35 cellular contexts compared by ENCODE assay signal in genomic region chr12:29306267-29306666, GRCh38.
"Had no signal": no experiment of that assay in that cellular context is flagged by ENCODE, and none has a peak within 500 bp of the region (broad histone marks: within the 10 kb centered on the region; RNA-seq: fewer than 3 reads in every experiment).

No MANE protein-coding gene starts in this region.

- H3K27me3 ChIP-seq: adrenal gland, body of pancreas, brain microvascular endothelial cell, breast epithelium had no signal

- H3K4me3 Mint-ChIP-seq: activated B cell treated with CpG ODN at 0.5 μM for 24 hours; activated CD4-positive, alpha-beta memory T cell treated with anti-CD3 and anti-CD28 coated beads for 36 hours; activated CD4-positive, alpha-beta T cell treated with anti-CD3 and anti-CD28 coated beads, Interleukin-2, amount 10 ng/mL, durations not matched to agents 24 days and 14 days; activated CD8-positive, alpha-beta T cell treated with anti-CD3 and anti-CD28 coated beads for 36 hours; activated naive CD4-positive, alpha-beta T cell treated with anti-CD3 and anti-CD28 coated beads for 36 hours; activated naive CD8-positive, alpha-beta T cell treated with anti-CD3 and anti-CD28 coated beads for 36 hours; activated T-cell treated with anti-CD3 and anti-CD28 coated beads, Interleukin-2, amount 50 U/mL, for 4 hours; activated T-cell treated with anti-CD3 and anti-CD28 coated beads, Interleukin-2, amount 50 U/mL, for 72 hours; activated T-helper 1 cell treated with anti-CD3 and anti-CD28 coated beads, Interleukin-12 subunit alpha, Interleukin-12 subunit beta, Interleukin-2, Interleukin-4 antibody, amounts not matched to agents 30 ng/mL and 10 ng/mL and 1 ng/mL, durations not matched to agents 14 hours and 24 hours and 36 hours; activated T-helper 17 cell treated with anti-CD3 and anti-CD28 coated beads, Interleukin-2, amount 50 U/mL, for 72 hours; T-helper 2 cell treated with Interferon-gamma antibody and Interleukin-4, amounts not matched to agents 5 μg/mL and 100 μg/mL, for 36 hours had no signal

- H3K9me3 ChIP-seq: adrenal gland, body of pancreas, breast epithelium had no signal

- H3K27ac Mint-ChIP-seq: activated B cell treated with CpG ODN at 0.5 μM for 24 hours; activated CD4-positive, alpha-beta memory T cell treated with anti-CD3 and anti-CD28 coated beads for 36 hours; activated CD4-positive, alpha-beta T cell treated with anti-CD3 and anti-CD28 coated beads, Interleukin-2, amount 10 ng/mL, durations not matched to agents 24 days and 14 days; activated CD8-positive, alpha-beta T cell treated with anti-CD3 and anti-CD28 coated beads for 36 hours; activated naive CD4-positive, alpha-beta T cell treated with anti-CD3 and anti-CD28 coated beads for 36 hours; activated naive CD4-positive, alpha-beta T cell treated with anti-CD3 and anti-CD28 coated beads, Interleukin-2, amount 50 U/mL, for 72 hours; activated naive CD8-positive, alpha-beta T cell treated with anti-CD3 and anti-CD28 coated beads for 36 hours; activated T-cell treated with anti-CD3 and anti-CD28 coated beads, Interleukin-2, amount 50 U/mL, for 72 hours; activated T-helper 1 cell treated with anti-CD3 and anti-CD28 coated beads, Interleukin-12 subunit alpha, Interleukin-12 subunit beta, Interleukin-2, Interleukin-4 antibody, amounts not matched to agents 30 ng/mL and 10 ng/mL and 1 ng/mL, durations not matched to agents 14 hours and 24 hours and 36 hours; activated T-helper 17 cell treated with anti-CD3 and anti-CD28 coated beads, Interleukin-2, amount 50 U/mL, for 72 hours; T-helper 2 cell treated with Interferon-gamma antibody and Interleukin-4, amounts not matched to agents 5 μg/mL and 100 μg/mL, for 36 hours had no signal

- H3K36me3 ChIP-seq: adrenal gland, brain microvascular endothelial cell, breast epithelium had no signal

- H3K36me3 Mint-ChIP-seq: activated CD4-positive, alpha-beta memory T cell treated with anti-CD3 and anti-CD28 coated beads for 36 hours; activated naive CD4-positive, alpha-beta T cell treated with anti-CD3 and anti-CD28 coated beads, Interleukin-2, amount 50 U/mL, for 72 hours; activated naive CD8-positive, alpha-beta T cell treated with anti-CD3 and anti-CD28 coated beads for 36 hours had no signal

- H3K27me3 Mint-ChIP-seq: activated B cell treated with CpG ODN at 0.5 μM for 24 hours; activated CD4-positive, alpha-beta memory T cell treated with anti-CD3 and anti-CD28 coated beads for 36 hours; activated CD4-positive, alpha-beta T cell treated with anti-CD3 and anti-CD28 coated beads, Interleukin-2, amount 10 ng/mL, durations not matched to agents 24 days and 14 days; activated CD8-positive, alpha-beta T cell treated with anti-CD3 and anti-CD28 coated beads for 36 hours; activated naive CD8-positive, alpha-beta T cell treated with anti-CD3 and anti-CD28 coated beads for 36 hours; activated T-helper 17 cell treated with anti-CD3 and anti-CD28 coated beads, Interleukin-2, amount 50 U/mL, for 72 hours had no signal

- H3K4me1 ChIP-seq: adrenal gland, body of pancreas, breast epithelium had no signal

- H3K27ac ChIP-seq: adrenal gland, body of pancreas, brain microvascular endothelial cell, breast epithelium, VCaP had no signal

- H3K4me3 ChIP-seq: adrenal gland, body of pancreas, breast epithelium had no signal

- ATAC-seq: activated CD8-positive, alpha-beta T cell treated with anti-CD3 and anti-CD28 coated beads for 36 hours; activated naive CD4-positive, alpha-beta T cell treated with anti-CD3 and anti-CD28 coated beads, Interleukin-2, amount 50 U/mL, for 72 hours; activated T-cell treated with anti-CD3 and anti-CD28 coated beads, Interleukin-2, amount 50 U/mL, for 4 hours; activated T-cell treated with anti-CD3 and anti-CD28 coated beads, Interleukin-2, amount 50 U/mL, for 72 hours; activated T-helper 17 cell treated with anti-CD3 and anti-CD28 coated beads, Interleukin-2, amount 50 U/mL, for 72 hours; body of pancreas had no signal

- FAIRE-seq: astrocyte, TTC549 had no signal

- DNase-seq: activated B cell treated with CpG ODN at 0.5 μM for 24 hours; activated CD4-positive, alpha-beta memory T cell treated with anti-CD3 and anti-CD28 coated beads for 36 hours; activated CD4-positive, alpha-beta T cell treated with anti-CD3 and anti-CD28 coated beads for 4 hours; activated CD4-positive, alpha-beta T cell treated with anti-CD3 and anti-CD28 coated beads, Interleukin-2, amount 10 ng/mL, durations not matched to agents 24 days and 14 days; activated CD4-positive, alpha-beta T cell treated with anti-CD3 and anti-CD28 coated beads, Interleukin-2, amount 50 U/mL, for 1 hour; activated CD4-positive, alpha-beta T cell treated with anti-CD3 and anti-CD28 coated beads, Interleukin-2, amount 50 U/mL, for 4 hours; activated CD4-positive, CD25-positive, alpha-beta regulatory T cell treated with anti-CD3 and anti-CD28 coated beads, Interleukin-2, amount 50 U/mL, for 72 hours; activated CD8-positive, alpha-beta memory T cell treated with anti-CD3 and anti-CD28 coated beads, Interleukin-2, amount 50 U/mL, for 4 hours; activated CD8-positive, alpha-beta T cell treated with anti-CD3 and anti-CD28 coated beads for 36 hours; activated effector memory CD4-positive, alpha-beta T cell treated with anti-CD3 and anti-CD28 coated beads, Interleukin-2, amount 50 U/mL, for 16 hours; activated gamma-delta T cell treated with Interleukin-2 at 50 U/mL for 16 hours; activated naive CD4-positive, alpha-beta T cell; activated naive CD4-positive, alpha-beta T cell treated with anti-CD3 and anti-CD28 coated beads for 36 hours; activated naive CD4-positive, alpha-beta T cell treated with anti-CD3 and anti-CD28 coated beads, Interleukin-2, amount 50 U/mL, for 16 hours; activated naive CD8-positive, alpha-beta T cell treated with anti-CD3 and anti-CD28 coated beads for 36 hours; activated T-cell treated with anti-CD3 and anti-CD28 coated beads for 4 hours; activated T-cell treated with anti-CD3 and anti-CD28 coated beads, Interleukin-2, amount 50 U/mL, for 1 hour; activated T-cell treated with anti-CD3 and anti-CD28 coated beads, Interleukin-2, amount 50 U/mL, for 4 hours; activated T-cell treated with anti-CD3 and anti-CD28 coated beads, Interleukin-2, amount 50 U/mL, for 72 hours; adrenal gland; amniotic stem cell; aorta; body of pancreas; brain microvascular endothelial cell; central memory CD4-positive, alpha-beta T cell; T-helper 2 cell; T-helper 9 cell had no signal

- H3K4me1 Mint-ChIP-seq: activated B cell treated with CpG ODN at 0.5 μM for 24 hours; activated CD4-positive, alpha-beta T cell treated with anti-CD3 and anti-CD28 coated beads, Interleukin-2, amount 10 ng/mL, durations not matched to agents 24 days and 14 days; activated naive CD8-positive, alpha-beta T cell treated with anti-CD3 and anti-CD28 coated beads for 36 hours; activated T-helper 17 cell treated with anti-CD3 and anti-CD28 coated beads, Interleukin-2, amount 50 U/mL, for 72 hours had no signal
